Comparison of ENCODE assay signal across 31 cellular contexts in genomic region chr7:125645770-125646169, GRCh38.
"Had no signal": no experiment of that assay in that cellular context is flagged by ENCODE, and none has a peak within 500 bp of the region (broad histone marks: within the 10 kb centered on the region; RNA-seq: fewer than 3 reads in every experiment).

No MANE protein-coding gene starts in this region.

- H3K27ac ChIP-seq: adrenal gland, ascending aorta, body of pancreas, brain microvascular endothelial cell, breast epithelium, cardiac muscle cell had no signal

- H3K4me1 ChIP-seq: adrenal gland, ascending aorta, breast epithelium had no signal

- H3K9me3 ChIP-seq: adrenal gland, ascending aorta, body of pancreas, breast epithelium had no signal

- ATAC-seq: activated naive CD4-positive, alpha-beta T cell treated with anti-CD3 and anti-CD28 coated beads, Interleukin-2, amount 50 U/mL, for 72 hours; activated naive CD8-positive, alpha-beta T cell treated with anti-CD3 and anti-CD28 coated beads, Interleukin-2, amount 50 U/mL, for 24 hours; activated T-cell treated with anti-CD3 and anti-CD28 coated beads, Interleukin-2, amount 50 U/mL, for 4 hours; activated T-cell treated with anti-CD3 and anti-CD28 coated beads, Interleukin-2, amount 50 U/mL, for 72 hours; activated T-helper 17 cell treated with anti-CD3 and anti-CD28 coated beads, Interleukin-2, amount 50 U/mL, for 72 hours; body of pancreas had no signal

- H3K4me3 ChIP-seq: adrenal gland, ascending aorta, body of pancreas, breast epithelium, cardiac muscle cell had no signal

- H3K36me3 ChIP-seq: adrenal gland, ascending aorta, brain microvascular endothelial cell, breast epithelium, cardiac muscle cell had no signal

- DNase-seq: activated effector memory CD4-positive, alpha-beta T cell treated with anti-CD3 and anti-CD28 coated beads, Interleukin-2, amount 50 U/mL, for 16 hours; activated effector memory CD4-positive, alpha-beta T cell treated with Interleukin-2 at 50 U/mL for 16 hours; activated gamma-delta T cell; activated gamma-delta T cell treated with Interleukin-2 at 50 U/mL for 16 hours; activated naive CD4-positive, alpha-beta T cell; activated naive CD4-positive, alpha-beta T cell treated with anti-CD3 and anti-CD28 coated beads for 36 hours; activated naive CD4-positive, alpha-beta T cell treated with anti-CD3 and anti-CD28 coated beads, Interleukin-2, amount 10 ng/mL, durations not matched to agents 7 days and 5 days; activated naive CD4-positive, alpha-beta T cell treated with anti-CD3 and anti-CD28 coated beads, Interleukin-2, amount 50 U/mL, for 16 hours; activated naive CD4-positive, alpha-beta T cell treated with Interleukin-2 at 50 U/mL for 16 hours; activated naive CD8-positive, alpha-beta T cell treated with anti-CD3 and anti-CD28 coated beads for 36 hours; activated naive CD8-positive, alpha-beta T cell treated with anti-CD3 and anti-CD28 coated beads, Interleukin-2, amount 10 ng/mL, durations not matched to agents 7 days and 5 days; activated naive CD8-positive, alpha-beta T cell treated with anti-CD3 and anti-CD28 coated beads, Interleukin-2, amount 50 U/mL, for 24 hours; activated T-cell treated with anti-CD3 and anti-CD28 coated beads, Interleukin-2, amount 50 U/mL, for 24 hours; activated T-cell treated with anti-CD3 and anti-CD28 coated beads, Interleukin-2, amount 50 U/mL, for 4 hours; activated T-cell treated with anti-CD3 and anti-CD28 coated beads, Interleukin-2, amount 50 U/mL, for 48 hours; activated T-cell treated with anti-CD3 and anti-CD28 coated beads, Interleukin-2, amount 50 U/mL, for 72 hours; adrenal gland; amniotic stem cell; amygdala; anterior cingulate cortex; aorta; body of pancreas; brain microvascular endothelial cell; caudate nucleus; central memory CD4-positive, alpha-beta T cell; cerebellar nuclear complex had no signal

- H3K27me3 ChIP-seq: adrenal gland, ascending aorta, body of pancreas, brain microvascular endothelial cell, breast epithelium, cardiac muscle cell had no signal
